In genomic region chr3:38164966-38165721, GRCh38 we compare ENCODE assay signal across 1 cellular context.
TF ChIP-seq lines count a peak whose summit lies in the region.

OXSR1 (plus strand) TSS chr3:38165537; CDS start chr3:38165877, 340 bp downstream.

TF ChIP-seq in HepG2, 621 proteins besides CTCF, POLR2A, EP300 and RAD21 (continued from another document and continues in another):
- TF ChIP-seq ZBTB10 (CRISPR knock-in tag; IDR thresholded peaks at IDR 0.05; ENCODE audit: borderline replicate concordance) (no peak), NR0B2 (CRISPR knock-in tag; IDR thresholded peaks at IDR 0.05) (peak; percentile 67; the same call in 1 of the 2 replicates), PITX1 (CRISPR knock-in tag; IDR thresholded peaks at IDR 0.05) (no peak; the same call in 1 of the 2 replicates), PCBP2 (optimal IDR thresholded peaks at IDR 0.05; ENCODE audit: low read depth, low read length, poor library complexity, severe bottlenecking) (no peak), PRDM4 (CRISPR knock-in tag; IDR thresholded peaks at IDR 0.05; ENCODE audit: borderline replicate concordance) (no peak), ZNF605 (CRISPR knock-in tag; IDR thresholded peaks at IDR 0.05) (peak; percentile 38; the same call in 1 of the 2 replicates), SNRNP70 (IDR thresholded peaks at IDR 0.05; ENCODE audit: low read depth, low read length) (no peak), EEA1 (CRISPR knock-in tag; IDR thresholded peaks at IDR 0.05; ENCODE audit: borderline replicate concordance) (peak; percentile 61; the same call in 1 of the 2 replicates), ZNF563 (CRISPR knock-in tag; IDR thresholded peaks at IDR 0.05) (0 out of 2 replicates have a peak, but pooled peaks have one; percentile 49), CSRNP2 (CRISPR knock-in tag; conservative IDR thresholded peaks at IDR 0.05; ENCODE audit: low read depth) (no peak; the same call in 1 of the 2 replicates), ZBED4 (CRISPR knock-in tag; IDR thresholded peaks at IDR 0.05; ENCODE audit: borderline replicate concordance) (peak; percentile 78; the same call in 1 of the 2 replicates), AKNA (CRISPR knock-in tag; IDR thresholded peaks at IDR 0.05; ENCODE audit: borderline replicate concordance) (no peak), ZNF7 (CRISPR knock-in tag; IDR thresholded peaks at IDR 0.05) (no peak), KLF16 (CRISPR knock-in tag; IDR thresholded peaks at IDR 0.05) (peak in 1 of 2 experiments; percentile 40; a peak in 1 of 4 replicates), ZKSCAN1 (IDR thresholded peaks at IDR 0.05; ENCODE audit: low read length) (no peak), ISX (CRISPR knock-in tag; conservative IDR thresholded peaks at IDR 0.05) (no peak), HNRNPH1 (optimal IDR thresholded peaks at IDR 0.05; ENCODE audit: low read depth, low read length) (no peak), ISL2 (CRISPR knock-in tag; IDR thresholded peaks at IDR 0.05) (peak; percentile 73; the same call in 1 of the 2 replicates), DR1 (CRISPR knock-in tag; IDR thresholded peaks at IDR 0.05) (peak; percentile 69; the same call in 1 of the 2 replicates), ZSCAN29 (CRISPR knock-in tag; conservative IDR thresholded peaks at IDR 0.05) (no peak), DNMT1 (CRISPR knock-in tag; IDR thresholded peaks at IDR 0.05) (no peak; the same call in none of the 2 replicates), CENPX (CRISPR knock-in tag; IDR thresholded peaks at IDR 0.05) (no peak), ZIK1 (CRISPR knock-in tag; IDR thresholded peaks at IDR 0.05; ENCODE audit: borderline replicate concordance, low read depth) (peak; percentile 55; the same call in 1 of the 2 replicates), RFX3 (CRISPR knock-in tag; IDR thresholded peaks at IDR 0.05) (no peak), ZSCAN31 (CRISPR knock-in tag; IDR thresholded peaks at IDR 0.05; ENCODE audit: low read depth) (no peak), KDM4B (CRISPR knock-in tag; IDR thresholded peaks at IDR 0.05) (peak; percentile 70), ZNF20 (CRISPR knock-in tag; IDR thresholded peaks at IDR 0.05) (no peak), RARG (CRISPR knock-in tag; IDR thresholded peaks at IDR 0.05; ENCODE audit: low read depth) (no peak), ZNF142 (CRISPR knock-in tag; IDR thresholded peaks at IDR 0.05) (peak; percentile 46; the same call in 1 of the 2 replicates)
